ENCODE assay signal across 15 cellular contexts in the genomic region with DNA sequence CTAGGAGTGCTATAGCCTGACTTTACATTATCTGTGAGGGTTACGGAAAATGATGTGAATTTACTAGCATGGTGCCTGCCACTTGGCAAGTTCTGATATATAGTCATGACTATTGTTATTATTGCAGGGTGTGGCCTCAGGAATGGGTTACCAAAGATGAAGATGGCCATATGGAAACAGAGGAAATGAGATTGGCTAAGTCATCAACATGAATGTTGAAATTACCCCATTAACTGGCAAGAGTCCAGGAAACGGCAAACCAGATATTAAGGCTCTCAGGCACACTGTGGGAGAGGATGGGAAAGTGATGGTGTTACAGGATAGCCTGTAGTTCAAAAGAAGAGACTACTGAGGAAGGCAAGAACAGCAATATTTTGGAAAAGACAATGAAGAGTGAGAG.
DNase-seq lines count a peak whose midpoint lies in the region; ATAC-seq and TF ChIP-seq lines count a peak whose summit lies in the region.
"Had no signal": no experiment of that assay in that cellular context is flagged by ENCODE, and none has a peak within 500 bp of the region (broad histone marks: within the 10 kb centered on the region; RNA-seq: fewer than 3 reads in every experiment).

No MANE protein-coding gene starts in this region.

- 50 to 51% methylated on average over 2 of the region's 2 CpGs for WGBS in GM23248 (ENCODE audit: low coverage in 1 of 2, low lambda C conversion rate in 2 of 2, missing lambda C conversion rate in 2 of 2), 2 experiments

- no peaks in the 10 kb centered on the region for H3K9me3 Mint-ChIP-seq in stimulated activated memory B cell treated with anti-CD40 and anti-IgM and Interleukin-4, amounts not matched to agents 10 μg/mL and 1 μg/mL and 100 μg/mL, for 72 hours
- H3K9me3 Mint-ChIP-seq: stimulated activated effector memory CD8-positive, alpha-beta T cell treated with anti-CD3 and anti-CD28 coated beads, Interleukin-12 subunit alpha, Interleukin-12 subunit beta, amount 100 ng/mL, for 72 hours had no signal

- TF ChIP-seq CTCF in GM20000 (IDR thresholded peaks at IDR 0.05; ENCODE audit: extremely low read depth, missing control alignments): no peak

- H4K20me1 ChIP-seq in GM23248 (ENCODE audit: insufficient read depth): no peaks in the 10 kb centered on the region

- H3K79me2 ChIP-seq in GM23248 (ENCODE audit: insufficient read depth): no peaks in the 10 kb centered on the region

- H2AFZ ChIP-seq in GM23248: no peak overlapping the region

- no peaks in the 10 kb centered on the region for H3K9me3 ChIP-seq in GM23248 (ENCODE audit: low read depth)

- no peak overlapping the region for H3K9ac ChIP-seq in GM23248

- H3K4me3 Mint-ChIP-seq in stimulated activated memory B cell treated with anti-CD40 and anti-IgM and Interleukin-4, amounts not matched to agents 10 μg/mL and 1 μg/mL and 100 μg/mL, for 72 hours: no peak overlapping the region
- H3K4me3 Mint-ChIP-seq: stimulated activated effector memory CD8-positive, alpha-beta T cell treated with anti-CD3 and anti-CD28 coated beads, Interleukin-12 subunit alpha, Interleukin-12 subunit beta, amount 100 ng/mL, for 72 hours had no signal

- H3K36me3 ChIP-seq in GM23248 (ENCODE audit: low read depth): no peaks in the 10 kb centered on the region

- H3K4me1 ChIP-seq in GM23248 (ENCODE audit: insufficient read depth): no peaks in the 10 kb centered on the region

- H3K4me3 ChIP-seq in GM23248: no peak overlapping the region

- peaks cover 6% of the 10 kb centered on the region for H3K36me3 Mint-ChIP-seq in stimulated activated memory B cell treated with anti-CD40 and anti-IgM and Interleukin-4, amounts not matched to agents 10 μg/mL and 1 μg/mL and 100 μg/mL, for 72 hours
- H3K36me3 Mint-ChIP-seq: stimulated activated effector memory CD8-positive, alpha-beta T cell treated with anti-CD3 and anti-CD28 coated beads, Interleukin-12 subunit alpha, Interleukin-12 subunit beta, amount 100 ng/mL, for 72 hours had no signal

- H3K9me2 ChIP-seq in GM23248 (ENCODE audit: insufficient read depth): no peaks in the 10 kb centered on the region

- H3K27me3 Mint-ChIP-seq in stimulated activated memory B cell treated with anti-CD40 and anti-IgM and Interleukin-4, amounts not matched to agents 10 μg/mL and 1 μg/mL and 100 μg/mL, for 72 hours: no peaks in the 10 kb centered on the region

- no peaks in the 10 kb centered on the region for H3K27me3 ChIP-seq in GM23248 (replicated peaks; ENCODE audit: insufficient read depth)

- peak; percentile 52 for DNase-seq in AG20443 (ENCODE audit: low spot score)
- DNase-seq in GM23248: peak; percentile 62
- DNase-seq in OCI-M1 (lab: John Stamatoyannopoulos, UW): peak; percentile 18
- DNase-seq in fibroblast of gingiva (ENCODE audit: low read depth): peak; percentile 70
- no peak for DNase-seq in T1000 (lab: John Stamatoyannopoulos, UW)
- DNase-seq in GM20000 (ENCODE audit: low spot score): no peak
- DNase-seq in kidney tubule cell (ENCODE audit: low spot score): no peak
- DNase-seq: activated CD8-positive, alpha-beta memory T cell treated with anti-CD3 and anti-CD28 coated beads, Interleukin-2, amount 50 U/mL, for 4 hours; amygdala; Calu3; effector CD8-positive, alpha-beta T cell; midbrain; stimulated activated CD4-positive, alpha-beta T cell treated with anti-CD3 and anti-CD28 coated beads, Interleukin-1b, Interleukin-23, amount 100 ng/mL, for 48 hours had no signal

- no peak overlapping the region for H3K27ac ChIP-seq in GM23248

- no peak for ATAC-seq in stimulated activated memory B cell treated with anti-CD40 and anti-IgM and Interleukin-4, amounts not matched to agents 10 μg/mL and 1 μg/mL and 100 μg/mL, for 72 hours
- ATAC-seq: stimulated activated effector memory CD8-positive, alpha-beta T cell treated with anti-CD3 and anti-CD28 coated beads, Interleukin-12 subunit alpha, Interleukin-12 subunit beta, amount 100 ng/mL, for 72 hours had no signal

- in situ Hi-C loops in GM23248 (cut with MboI): no loop called here

- no peaks in the 10 kb centered on the region for H3K4me1 Mint-ChIP-seq in stimulated activated memory B cell treated with anti-CD40 and anti-IgM and Interleukin-4, amounts not matched to agents 10 μg/mL and 1 μg/mL and 100 μg/mL, for 72 hours

- no peak overlapping the region for H3K4me2 ChIP-seq in GM23248 (ENCODE audit: unreplicated experiment)

- H3K27ac Mint-ChIP-seq in stimulated activated memory B cell treated with anti-CD40 and anti-IgM and Interleukin-4, amounts not matched to agents 10 μg/mL and 1 μg/mL and 100 μg/mL, for 72 hours: no peak overlapping the region
- H3K27ac Mint-ChIP-seq: stimulated activated effector memory CD8-positive, alpha-beta T cell treated with anti-CD3 and anti-CD28 coated beads, Interleukin-12 subunit alpha, Interleukin-12 subunit beta, amount 100 ng/mL, for 72 hours had no signal

- no peaks in the 10 kb centered on the region for H3F3A ChIP-seq in GM23248 (ENCODE audit: insufficient read depth)

Comparison
In these comparisons a context has a peak if more than half of its experiments do, and no peak if none do; other contexts are left out.
1. DNase-seq: peak in AG20443 (single experiment), GM23248 (single experiment), OCI-M1 (single experiment) and fibroblast of gingiva (single experiment); none in T1000 (single experiment), GM20000 (single experiment) and kidney tubule cell (single experiment).